19 cellular contexts compared by ENCODE assay signal in the genomic region with DNA sequence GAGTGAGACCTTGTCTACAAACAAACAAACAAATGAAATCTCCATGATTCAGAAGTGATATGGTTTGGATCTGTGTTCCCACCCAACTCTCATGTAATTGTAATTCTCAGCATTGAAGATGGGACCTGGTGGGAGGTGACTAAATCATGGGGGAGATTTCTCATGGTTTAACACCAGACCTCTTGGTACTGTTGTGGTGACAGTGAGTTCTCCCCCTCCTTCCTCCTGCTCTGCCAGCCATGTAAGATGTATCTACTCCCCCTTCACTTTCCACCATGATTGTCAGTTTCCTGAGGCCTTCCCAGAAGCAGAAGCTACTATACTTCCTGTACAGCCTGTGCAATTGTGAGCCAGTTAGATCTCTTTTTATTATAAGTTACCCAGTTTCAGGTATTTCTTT.
DNase-seq lines count a peak whose midpoint lies in the region; ATAC-seq and TF ChIP-seq lines count a peak whose summit lies in the region.
"Had no signal": no experiment of that assay in that cellular context is flagged by ENCODE, and none has a peak within 500 bp of the region (broad histone marks: within the 10 kb centered on the region; RNA-seq: fewer than 3 reads in every experiment).

No MANE protein-coding gene starts in this region.

- no peak overlapping the region for H3K27ac Mint-ChIP-seq in activated CD4-positive, alpha-beta T cell treated with anti-CD3 and anti-CD28 coated beads for 36 hours
- peak overlapping the region; percentile 28 for H3K27ac Mint-ChIP-seq in T-helper 1 cell treated with Interleukin-12 subunit alpha and Interleukin-12 subunit beta and Interleukin-4 antibody, amounts not matched to agents 30 μg/mL and 1 μg/mL, for 36 hours
- H3K27ac Mint-ChIP-seq in activated naive CD8-positive, alpha-beta T cell treated with anti-CD3 and anti-CD28 coated beads for 36 hours, result peak overlapping the region; percentile 79
- no peak overlapping the region for H3K27ac Mint-ChIP-seq in chondrocyte (ENCODE audit: unreplicated experiment)
- H3K27ac Mint-ChIP-seq: CD8-positive, alpha-beta T cell had no signal

- H3K4me1 Mint-ChIP-seq in activated CD4-positive, alpha-beta T cell treated with anti-CD3 and anti-CD28 coated beads for 36 hours, result peaks cover 18% of the 10 kb centered on the region
- peaks cover 34% of the 10 kb centered on the region for H3K4me1 Mint-ChIP-seq in T-helper 1 cell treated with Interleukin-12 subunit alpha and Interleukin-12 subunit beta and Interleukin-4 antibody, amounts not matched to agents 30 μg/mL and 1 μg/mL, for 36 hours (ENCODE audit: low read depth)
- peaks cover 35% of the 10 kb centered on the region for H3K4me1 Mint-ChIP-seq in activated naive CD8-positive, alpha-beta T cell treated with anti-CD3 and anti-CD28 coated beads for 36 hours
- peaks cover 67% of the 10 kb centered on the region for H3K4me1 Mint-ChIP-seq in chondrocyte (ENCODE audit: low read depth)

- no peaks in the 10 kb centered on the region for H3K36me3 Mint-ChIP-seq in activated CD4-positive, alpha-beta T cell treated with anti-CD3 and anti-CD28 coated beads for 36 hours (ENCODE audit: low read depth)
- peaks cover 11% of the 10 kb centered on the region for H3K36me3 Mint-ChIP-seq in T-helper 1 cell treated with Interleukin-12 subunit alpha and Interleukin-12 subunit beta and Interleukin-4 antibody, amounts not matched to agents 30 μg/mL and 1 μg/mL, for 36 hours (ENCODE audit: low read depth)
- peaks cover 11% of the 10 kb centered on the region for H3K36me3 Mint-ChIP-seq in activated naive CD8-positive, alpha-beta T cell treated with anti-CD3 and anti-CD28 coated beads for 36 hours
- no peaks in the 10 kb centered on the region for H3K36me3 Mint-ChIP-seq in chondrocyte (ENCODE audit: low read depth)
- H3K36me3 Mint-ChIP-seq: CD8-positive, alpha-beta T cell had no signal

- CTCF ChIA-PET in activated CD4-positive, alpha-beta T cell treated with anti-CD3 and anti-CD28 coated beads for 36 hours (lab: Charles Lee), result no interaction called here

- H3K9me3 Mint-ChIP-seq in activated CD4-positive, alpha-beta T cell treated with anti-CD3 and anti-CD28 coated beads for 36 hours (ENCODE audit: low read depth), result no peaks in the 10 kb centered on the region
- H3K9me3 Mint-ChIP-seq in T-helper 1 cell treated with Interleukin-12 subunit alpha and Interleukin-12 subunit beta and Interleukin-4 antibody, amounts not matched to agents 30 μg/mL and 1 μg/mL, for 36 hours, result peaks cover 6% of the 10 kb centered on the region
- H3K9me3 Mint-ChIP-seq in activated naive CD8-positive, alpha-beta T cell treated with anti-CD3 and anti-CD28 coated beads for 36 hours, result peaks cover 3% of the 10 kb centered on the region
- H3K9me3 Mint-ChIP-seq in chondrocyte (ENCODE audit: low read depth), result peaks cover 3% of the 10 kb centered on the region
- H3K9me3 Mint-ChIP-seq: CD8-positive, alpha-beta T cell had no signal

- peak; percentile 21 for DNase-seq in activated CD4-positive, alpha-beta T cell treated with anti-CD3 and anti-CD28 coated beads for 36 hours
- DNase-seq in activated CD4-positive, alpha-beta T cell treated with anti-CD3 and anti-CD28 coated beads, Interleukin-2, amount 50 U/mL, for 48 hours, result no peak
- peak; percentile 29 for DNase-seq in CMK (ENCODE audit: low read depth)
- peak; percentile 20 for DNase-seq in activated naive CD8-positive, alpha-beta T cell treated with anti-CD3 and anti-CD28 coated beads for 36 hours
- no peak for DNase-seq in chondrocyte (ENCODE audit: low spot score)
- DNase-seq in stimulated activated naive CD4-positive, alpha-beta T cell treated with Interleukin-2 at 50 U/mL for 16 hours (lab: John Stamatoyannopoulos, UW), result no peak
- DNase-seq in superior temporal gyrus (ENCODE audit: extremely low spot score), result no peak
- DNase-seq: CD8-positive, alpha-beta T cell; GDM1; GOT3; NCI-H1048; NCI-H146; NCI-H2081 treated with DMSO at 0.1 percent for 48 hours; NCI-H510A treated with DMSO at 0.1 percent for 48 hours; NCI-H82 had no signal

- peak; percentile 71 for ATAC-seq in activated CD4-positive, alpha-beta T cell treated with anti-CD3 and anti-CD28 coated beads for 36 hours
- ATAC-seq: CD8-positive, alpha-beta T cell; GM12878; Panc1; Right ventricle myocardium inferior had no signal

- H3K27me3 Mint-ChIP-seq in activated CD4-positive, alpha-beta T cell treated with anti-CD3 and anti-CD28 coated beads for 36 hours, result peaks cover 9% of the 10 kb centered on the region
- no peaks in the 10 kb centered on the region for H3K27me3 Mint-ChIP-seq in T-helper 1 cell treated with Interleukin-12 subunit alpha and Interleukin-12 subunit beta and Interleukin-4 antibody, amounts not matched to agents 30 μg/mL and 1 μg/mL, for 36 hours (ENCODE audit: low read depth)
- H3K27me3 Mint-ChIP-seq in activated naive CD8-positive, alpha-beta T cell treated with anti-CD3 and anti-CD28 coated beads for 36 hours, result peaks cover 24% of the 10 kb centered on the region
- no peaks in the 10 kb centered on the region for H3K27me3 Mint-ChIP-seq in chondrocyte (ENCODE audit: low read depth)

- intact Hi-C loops in activated CD4-positive, alpha-beta T cell treated with anti-CD3 and anti-CD28 coated beads for 36 hours (cut with DNase I, micrococcal nuclease), result no loop called here

- H3K4me3 Mint-ChIP-seq in activated CD4-positive, alpha-beta T cell treated with anti-CD3 and anti-CD28 coated beads for 36 hours, result no peak overlapping the region
- no peak overlapping the region for H3K4me3 Mint-ChIP-seq in T-helper 1 cell treated with Interleukin-12 subunit alpha and Interleukin-12 subunit beta and Interleukin-4 antibody, amounts not matched to agents 30 μg/mL and 1 μg/mL, for 36 hours
- H3K4me3 Mint-ChIP-seq in activated naive CD8-positive, alpha-beta T cell treated with anti-CD3 and anti-CD28 coated beads for 36 hours, result no peak overlapping the region
- H3K4me3 Mint-ChIP-seq in chondrocyte (ENCODE audit: unreplicated experiment), result no peak overlapping the region
- H3K4me3 Mint-ChIP-seq: CD8-positive, alpha-beta T cell had no signal

- TF ChIP-seq CTCF in chondrocyte (IDR thresholded peaks at IDR 0.05), result no peak

- POLR2A ChIA-PET in activated CD4-positive, alpha-beta T cell treated with anti-CD3 and anti-CD28 coated beads for 36 hours (lab: Charles Lee), result no interaction called here

Comparison
In these comparisons a context has a peak if more than half of its experiments do, and no peak if none do; other contexts are left out.
1. DNase-seq: peak in activated CD4-positive, alpha-beta T cell treated with anti-CD3 and anti-CD28 coated beads for 36 hours (single experiment), CMK (single experiment) and activated naive CD8-positive, alpha-beta T cell treated with anti-CD3 and anti-CD28 coated beads for 36 hours (single experiment); none in activated CD4-positive, alpha-beta T cell treated with anti-CD3 and anti-CD28 coated beads, Interleukin-2, amount 50 U/mL, for 48 hours (0 of 2), chondrocyte (single experiment), stimulated activated naive CD4-positive, alpha-beta T cell treated with Interleukin-2 at 50 U/mL for 16 hours (single experiment) and superior temporal gyrus (single experiment).
2. H3K27ac Mint-ChIP-seq: peak in T-helper 1 cell treated with Interleukin-12 subunit alpha and Interleukin-12 subunit beta and Interleukin-4 antibody, amounts not matched to agents 30 μg/mL and 1 μg/mL, for 36 hours (single experiment) and activated naive CD8-positive, alpha-beta T cell treated with anti-CD3 and anti-CD28 coated beads for 36 hours (single experiment); none in activated CD4-positive, alpha-beta T cell treated with anti-CD3 and anti-CD28 coated beads for 36 hours (single experiment) and chondrocyte (single experiment).